In the genomic region with DNA sequence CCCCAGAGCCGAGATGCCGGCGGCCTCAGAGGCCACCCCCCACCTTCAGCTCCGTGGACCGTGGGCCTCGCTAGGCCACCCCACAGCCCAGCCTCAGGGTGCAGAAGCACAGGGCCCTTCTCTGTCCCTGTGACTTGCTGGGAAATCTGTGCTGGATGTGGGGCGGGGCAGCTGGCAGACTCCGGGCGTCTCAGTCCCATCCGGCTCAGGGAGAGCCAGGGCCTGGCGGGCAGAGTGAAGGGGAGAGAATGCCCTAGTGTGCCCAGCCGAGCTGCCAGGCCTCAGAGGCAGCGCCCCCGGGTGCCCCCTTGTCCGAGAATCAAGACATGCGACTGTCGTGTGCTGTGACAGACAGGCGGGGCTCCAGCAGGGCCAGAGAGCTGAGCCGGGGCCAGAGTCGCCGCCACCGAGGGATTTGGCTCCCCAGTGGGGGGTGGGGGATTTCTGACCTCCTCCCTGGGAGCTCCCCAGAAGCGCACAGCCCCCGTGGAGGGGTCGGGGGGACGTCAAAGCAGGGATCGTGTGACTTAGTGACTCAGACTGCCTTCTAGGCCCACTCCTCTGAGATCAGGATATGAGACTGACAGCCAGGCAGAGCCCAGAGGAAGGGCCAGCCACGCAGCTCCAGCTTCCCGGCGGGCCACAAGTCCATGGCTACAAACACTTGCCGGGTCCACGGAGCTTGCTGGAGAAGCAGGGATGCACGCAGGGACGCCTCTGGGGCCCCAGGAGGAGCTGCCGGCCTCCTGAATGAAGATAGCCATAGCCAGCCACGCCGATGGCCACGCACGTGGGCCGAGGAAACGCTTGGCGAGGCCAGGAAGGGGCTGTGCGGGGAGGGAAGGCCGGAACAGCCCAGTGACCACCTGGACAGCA, we compare ENCODE assay signal across 11 cellular contexts. TPM values are rescaled to one million over a fixed set of nuclear protein-coding genes. Genes with fewer than 3 reads are reported as not detected.
DNase-seq lines count a peak whose midpoint lies in the region; TF ChIP-seq lines count a peak whose summit lies in the region.
"Had no signal": no experiment of that assay in that cellular context is flagged by ENCODE, and none has a peak within 500 bp of the region (broad histone marks: within the 10 kb centered on the region; RNA-seq: fewer than 3 reads in every experiment).

No MANE protein-coding gene starts in this region.

- no peaks in the 10 kb centered on the region for H3K27me3 ChIP-seq in BLaER1 treated with 17β-estradiol and CSF1 and Interleukin-3, amounts not matched to agents 10 nM and 100 nM
- H3K27me3 ChIP-seq in WERI-Rb-1 (ENCODE audit: insufficient read depth, low read depth, severe bottlenecking) = no peaks in the 10 kb centered on the region
- no peaks in the 10 kb centered on the region for H3K27me3 ChIP-seq in right atrium auricular region
- H3K27me3 ChIP-seq in sigmoid colon = no peaks in the 10 kb centered on the region
- H3K27me3 ChIP-seq in MM.1S (replicated peaks; ENCODE audit: insufficient read depth, low read length) = peaks cover 99% of the 10 kb centered on the region

- TF ChIP-seq CTCF in WERI-Rb-1 (IDR thresholded peaks at IDR 0.05; ENCODE audit: low read depth, low read length) = no peak
- no peak for TF ChIP-seq CTCF in right atrium auricular region (IDR thresholded peaks at IDR 0.05)
- no peak for TF ChIP-seq CTCF in sigmoid colon (IDR thresholded peaks at IDR 0.05)
- no peak for TF ChIP-seq CTCF in MM.1S (IDR thresholded peaks at IDR 0.05; ENCODE audit: low read length)

- H3K4me1 ChIP-seq in BLaER1 treated with 17β-estradiol and CSF1 and Interleukin-3, amounts not matched to agents 10 nM and 100 nM = peaks cover 7 to 26% (median 21%) of the 10 kb centered on the region in 10 experiments; a peak in 19 of 20 replicates
- H3K4me1 ChIP-seq in right atrium auricular region (no peaks in the 10 kb centered on the region), sigmoid colon (peaks cover 0 to 86% (median 75%) of the 10 kb centered on the region in 4 donors), MM.1S (ENCODE audit: low read length) (no peaks in the 10 kb centered on the region)

- H3K9ac ChIP-seq in BLaER1 treated with 17β-estradiol and CSF1 and Interleukin-3, amounts not matched to agents 10 nM and 100 nM = peak overlapping the region in 5 of 11 experiments; percentile 2 to 35 (median 27); a peak in 3 of 22 replicates
- no peak overlapping the region for H3K9ac ChIP-seq in MM.1S (ENCODE audit: low read length)

- H3K4me3 ChIP-seq in BLaER1 treated with 17β-estradiol and CSF1 and Interleukin-3, amounts not matched to agents 10 nM and 100 nM = no peak overlapping the region
- H3K4me3 ChIP-seq in WERI-Rb-1 (ENCODE audit: low read depth, low read length) = no peak overlapping the region
- no peak overlapping the region for H3K4me3 ChIP-seq in right atrium auricular region
- no peak overlapping the region for H3K4me3 ChIP-seq in sigmoid colon
- no peak overlapping the region for H3K4me3 ChIP-seq in MM.1S (ENCODE audit: low read length)

- no peak for TF ChIP-seq EP300 in sigmoid colon (IDR thresholded peaks at IDR 0.05)

- H3K9me3 ChIP-seq in BLaER1 treated with 17β-estradiol and CSF1 and Interleukin-3, amounts not matched to agents 10 nM and 100 nM (replicated peaks in 1 of 11) = no peaks in the 10 kb centered on the region
- no peaks in the 10 kb centered on the region for H3K9me3 ChIP-seq in WERI-Rb-1 (ENCODE audit: severe bottlenecking)
- no peaks in the 10 kb centered on the region for H3K9me3 ChIP-seq in right atrium auricular region
- no peaks in the 10 kb centered on the region for H3K9me3 ChIP-seq in sigmoid colon
- H3K9me3 ChIP-seq in MM.1S (replicated peaks; ENCODE audit: insufficient read depth, low read length) = no peaks in the 10 kb centered on the region

- H3K79me2 ChIP-seq in MM.1S (ENCODE audit: low read length) = no peaks in the 10 kb centered on the region

- peak overlapping the region in 9 of 11 experiments; percentile 37 to 68 (median 66); a peak in 17 of 22 replicates for H3K4me2 ChIP-seq in BLaER1 treated with 17β-estradiol and CSF1 and Interleukin-3, amounts not matched to agents 10 nM and 100 nM
- no peak overlapping the region for H3K4me2 ChIP-seq in MM.1S (ENCODE audit: low read depth, low read length)

- WGBS in sigmoid colon, 2 donors = 76 to 88% methylated on average over 44 of the region's 44 CpGs

- H3K27ac ChIP-seq in BLaER1 treated with 17β-estradiol and CSF1 and Interleukin-3, amounts not matched to agents 10 nM and 100 nM = no peak overlapping the region; a peak in 1 of 22 replicates
- H3K27ac ChIP-seq in WERI-Rb-1 (no peak overlapping the region; the same call in 1 of the 2 replicates), right atrium auricular region (peak overlapping the region; percentile 64 to 79), sigmoid colon (peak overlapping the region; percentile 73 to 80 (median 79)), MM.1S (ENCODE audit: low read length) (no peak overlapping the region)

- no peak overlapping the region for H2AFZ ChIP-seq in MM.1S (ENCODE audit: low read length)

- DNase-seq in WERI-Rb-1 (peak; percentile 14), right atrium auricular region (ENCODE audit: low spot score) (peak; percentile 68), sigmoid colon (peak; percentile 80), NCI-H2171 (lab: John Stamatoyannopoulos, UW) (no peak), HCEC 1CT (no peak), NCI-H1105 treated with DMSO at 0.1 percent for 48 hours (lab: John Stamatoyannopoulos, UW) (no peak), MM.1S (no peak)
- DNase-seq: Calu3, MV-4-11, NCI-H82 had no signal

- intact Hi-C loops in sigmoid colon (cut with DNase I) = no loop called here

- H3K9me2 ChIP-seq in MM.1S (replicated peaks; ENCODE audit: insufficient read depth, low read length) = no peaks in the 10 kb centered on the region

- H4K20me1 ChIP-seq in BLaER1 treated with 17β-estradiol and CSF1 and Interleukin-3, amounts not matched to agents 10 nM and 100 nM = peaks cover 0 to 7% (median 0%) of the 10 kb centered on the region in 11 experiments; a peak in 5 of 22 replicates
- no peaks in the 10 kb centered on the region for H4K20me1 ChIP-seq in MM.1S (ENCODE audit: insufficient read depth, low read length)

- H3F3A ChIP-seq in MM.1S (ENCODE audit: insufficient read depth, low read length) = no peaks in the 10 kb centered on the region

- no peak for TF ChIP-seq POLR2A in sigmoid colon (IDR thresholded peaks at IDR 0.05)

- no peaks in the 10 kb centered on the region for H3K36me3 ChIP-seq in BLaER1 treated with 17β-estradiol and CSF1 and Interleukin-3, amounts not matched to agents 10 nM and 100 nM
- peaks cover 4% of the 10 kb centered on the region; the same call in 1 of the 2 replicates for H3K36me3 ChIP-seq in WERI-Rb-1
- H3K36me3 ChIP-seq in right atrium auricular region = peaks cover 83% of the 10 kb centered on the region
- peaks cover 75 to 100% (median 85%) of the 10 kb centered on the region in 4 donors for H3K36me3 ChIP-seq in sigmoid colon
- H3K36me3 ChIP-seq in MM.1S (replicated peaks; ENCODE audit: insufficient read depth, low read length) = no peaks in the 10 kb centered on the region

RNA-seq across cellular contexts. Expression of a gene that starts 11.9 kb away (rescaled TPM):
- 100 to 1,000 TPM; 201 to 278 TPM for total RNA-seq in right atrium auricular region
- 1,000 to 10,000 TPM in 2 of 4 donors, 100 to 1,000 TPM in 2; 622 to 1,755 (median 1,184) TPM for total RNA-seq in sigmoid colon
- polyA plus RNA-seq in sigmoid colon = 100 to 1,000 TPM in 1 of 3 donors, 10 to 100 TPM in 2; 14.3 to 131 (median 28.2) TPM

Comparison
In these comparisons a context has a peak if more than half of its experiments do, and no peak if none do; other contexts are left out.
1. H3K27ac ChIP-seq: peak in right atrium auricular region (2 of 2) and sigmoid colon (4 of 4); none in BLaER1 treated with 17β-estradiol and CSF1 and Interleukin-3, amounts not matched to agents 10 nM and 100 nM (0 of 11), WERI-Rb-1 (single experiment) and MM.1S (single experiment).
2. DNase-seq: peak in WERI-Rb-1 (single experiment), right atrium auricular region (single experiment) and sigmoid colon (single experiment); none in NCI-H2171 (single experiment), HCEC 1CT (single experiment), NCI-H1105 treated with DMSO at 0.1 percent for 48 hours (single experiment) and MM.1S (single experiment).